In the genomic region with DNA sequence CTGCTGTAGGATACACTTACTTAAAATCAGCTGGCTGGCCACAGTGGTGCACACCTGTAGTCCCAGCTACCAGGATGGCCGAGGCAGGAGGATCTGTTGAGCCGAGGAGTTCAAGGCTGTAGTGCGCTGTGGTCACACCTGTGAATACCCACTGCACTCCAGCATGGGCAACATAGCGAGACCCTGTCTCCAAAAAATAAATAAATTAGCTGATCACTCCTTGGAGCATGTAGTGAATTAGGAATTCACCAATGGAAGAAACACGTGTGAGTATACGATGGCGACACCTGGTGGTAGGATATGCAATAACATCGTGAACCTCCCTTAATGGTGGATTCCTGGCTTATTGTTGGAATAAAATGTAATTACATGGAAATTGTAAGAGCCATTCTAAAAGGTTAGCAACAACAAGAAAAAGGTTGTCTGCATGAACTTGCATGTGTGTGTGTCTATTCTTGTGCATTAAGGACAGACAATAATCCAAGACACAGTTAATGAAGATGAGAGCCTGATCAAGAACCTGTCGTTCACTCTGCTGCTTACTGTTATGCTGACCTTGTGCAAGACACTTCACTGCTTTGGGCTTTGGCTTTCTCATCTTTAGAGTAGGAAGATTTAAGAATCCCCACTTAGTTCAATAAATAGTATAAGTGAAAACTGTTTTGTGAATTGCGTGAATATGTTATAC, we compare ENCODE assay signal across 8 cellular contexts. TPM values are rescaled to one million over a fixed set of nuclear protein-coding genes. Genes with fewer than 3 reads are reported as not detected.
DNase-seq lines count a peak whose midpoint lies in the region; ATAC-seq and TF ChIP-seq lines count a peak whose summit lies in the region.

No MANE protein-coding gene starts in this region.

- H3K4me1 Mint-ChIP-seq in activated CD8-positive, alpha-beta T cell treated with anti-CD3 and anti-CD28 coated beads, Interleukin-2, amount 10 ng/mL, durations not matched to agents 7 days and 5 days (ENCODE audit: low read depth) = peaks cover 5% of the 10 kb centered on the region
- no peaks in the 10 kb centered on the region for H3K4me1 Mint-ChIP-seq in endothelial cell (ENCODE audit: unreplicated experiment)

- no peaks in the 10 kb centered on the region for H3K9me3 Mint-ChIP-seq in activated CD8-positive, alpha-beta T cell treated with anti-CD3 and anti-CD28 coated beads, Interleukin-2, amount 10 ng/mL, durations not matched to agents 7 days and 5 days (ENCODE audit: insufficient read depth)
- no peaks in the 10 kb centered on the region for H3K9me3 Mint-ChIP-seq in endothelial cell (ENCODE audit: unreplicated experiment)

- TF ChIP-seq CTCF in endothelial cell (IDR thresholded peaks at IDR 0.05; ENCODE audit: unreplicated experiment) (peak; percentile 95), stomach (IDR thresholded peaks at IDR 0.05) (peak; percentile 6 to 94 (median 88))

- H3K27ac ChIP-seq in stomach = no peak overlapping the region

- DNase-seq in AML-193 (lab: John Stamatoyannopoulos, UW) = peak; percentile 26 to 44
- peak; percentile 58 for DNase-seq in H4 (ENCODE audit: low spot score)
- DNase-seq in NCI-H748 treated with DMSO at 0.1 percent for 48 hours (lab: John Stamatoyannopoulos, UW) = peak; percentile 33
- DNase-seq in activated CD8-positive, alpha-beta T cell treated with anti-CD3 and anti-CD28 coated beads, Interleukin-2, amount 10 ng/mL, durations not matched to agents 7 days and 5 days = peak; percentile 64
- DNase-seq in endothelial cell (ENCODE audit: low spot score) = peak; percentile 56
- peak; percentile 68 for DNase-seq in mucosa of gallbladder (ENCODE audit: low spot score)
- DNase-seq in stomach = peak; percentile 75
- DNase-seq in islet precursor cell = no peak

- H3K36me3 Mint-ChIP-seq in activated CD8-positive, alpha-beta T cell treated with anti-CD3 and anti-CD28 coated beads, Interleukin-2, amount 10 ng/mL, durations not matched to agents 7 days and 5 days (ENCODE audit: low read depth) = no peaks in the 10 kb centered on the region
- H3K36me3 Mint-ChIP-seq in endothelial cell (ENCODE audit: low read depth, unreplicated experiment) = no peaks in the 10 kb centered on the region

- WGBS in stomach, 5 donors = 40 to 45% (median 44%) methylated on average over 10 of the region's 10 CpGs

- H3K4me3 Mint-ChIP-seq in activated CD8-positive, alpha-beta T cell treated with anti-CD3 and anti-CD28 coated beads, Interleukin-2, amount 10 ng/mL, durations not matched to agents 7 days and 5 days = no peak overlapping the region
- H3K4me3 Mint-ChIP-seq in endothelial cell (ENCODE audit: unreplicated experiment) = no peak overlapping the region

- H3K27ac Mint-ChIP-seq in activated CD8-positive, alpha-beta T cell treated with anti-CD3 and anti-CD28 coated beads, Interleukin-2, amount 10 ng/mL, durations not matched to agents 7 days and 5 days = no peak overlapping the region
- H3K27ac Mint-ChIP-seq in endothelial cell (ENCODE audit: unreplicated experiment) = no peak overlapping the region

- no peaks in the 10 kb centered on the region for H3K9me3 ChIP-seq in stomach

- CTCF ChIA-PET in activated CD8-positive, alpha-beta T cell treated with anti-CD3 and anti-CD28 coated beads, Interleukin-2, amount 10 ng/mL, durations not matched to agents 7 days and 5 days (lab: Charles Lee) = interaction anchor here (0.8 to 9.7 kb wide), 19 partner anchors 12 to 245 kb away, joined by 3 to 102 read pairs (median 4); no protein-coding TSS in a partner anchor

- H3K27me3 Mint-ChIP-seq in activated CD8-positive, alpha-beta T cell treated with anti-CD3 and anti-CD28 coated beads, Interleukin-2, amount 10 ng/mL, durations not matched to agents 7 days and 5 days (ENCODE audit: low read depth) = peaks cover 5% of the 10 kb centered on the region
- peaks cover 3% of the 10 kb centered on the region for H3K27me3 Mint-ChIP-seq in endothelial cell (ENCODE audit: unreplicated experiment)

- no peak for TF ChIP-seq POLR2A in stomach (IDR thresholded peaks at IDR 0.05)

- peak; percentile 50 for ATAC-seq in activated CD8-positive, alpha-beta T cell treated with anti-CD3 and anti-CD28 coated beads, Interleukin-2, amount 10 ng/mL, durations not matched to agents 7 days and 5 days

- peaks cover 0 to 8% (median 2%) of the 10 kb centered on the region in 4 donors for H3K4me1 ChIP-seq in stomach

- H3K36me3 ChIP-seq in stomach = no peaks in the 10 kb centered on the region

- POLR2A ChIA-PET in activated CD8-positive, alpha-beta T cell treated with anti-CD3 and anti-CD28 coated beads, Interleukin-2, amount 10 ng/mL, durations not matched to agents 7 days and 5 days (lab: Charles Lee) = no interaction called here

- no peak overlapping the region for H3K4me3 ChIP-seq in stomach

- no peaks in the 10 kb centered on the region for H3K27me3 ChIP-seq in stomach

- TF ChIP-seq EP300 in stomach (IDR thresholded peaks at IDR 0.05) = no peak

- intact Hi-C loops in stomach (cut with DNase I; ENCODE audit: low total_unique reads) = loop anchor here (5.0 kb wide), 1 partner anchor 195 kb away; no protein-coding TSS in a partner anchor

RNA-seq across cellular contexts. Expression of a gene that starts 38.6 kb away (rescaled TPM):
- 58.4 and 71.7 TPM in 2 replicates for total RNA-seq in H4 (2014; rRNA removed; shearing (Covaris generic))
- total RNA-seq in activated CD8-positive, alpha-beta T cell treated with anti-CD3 and anti-CD28 coated beads, Interleukin-2, amount 10 ng/mL, durations not matched to agents 7 days and 5 days = 10 to 100 TPM; 31.3 to 33.6 TPM
- total RNA-seq in endothelial cell (ENCODE audit: unreplicated experiment) (9.6 TPM), mucosa of gallbladder (27.5 TPM), stomach (10 to 100 TPM in 3 of 5 donors, 1 to 10 TPM in 2; 5.5 to 58.0 (median 28.0) TPM)
- polyA plus RNA-seq in stomach = 10 to 100 TPM; 55.4 to 65.7 (median 60.0) TPM
